Comparison of ENCODE assay signal across 1 cellular context in the genomic region with DNA sequence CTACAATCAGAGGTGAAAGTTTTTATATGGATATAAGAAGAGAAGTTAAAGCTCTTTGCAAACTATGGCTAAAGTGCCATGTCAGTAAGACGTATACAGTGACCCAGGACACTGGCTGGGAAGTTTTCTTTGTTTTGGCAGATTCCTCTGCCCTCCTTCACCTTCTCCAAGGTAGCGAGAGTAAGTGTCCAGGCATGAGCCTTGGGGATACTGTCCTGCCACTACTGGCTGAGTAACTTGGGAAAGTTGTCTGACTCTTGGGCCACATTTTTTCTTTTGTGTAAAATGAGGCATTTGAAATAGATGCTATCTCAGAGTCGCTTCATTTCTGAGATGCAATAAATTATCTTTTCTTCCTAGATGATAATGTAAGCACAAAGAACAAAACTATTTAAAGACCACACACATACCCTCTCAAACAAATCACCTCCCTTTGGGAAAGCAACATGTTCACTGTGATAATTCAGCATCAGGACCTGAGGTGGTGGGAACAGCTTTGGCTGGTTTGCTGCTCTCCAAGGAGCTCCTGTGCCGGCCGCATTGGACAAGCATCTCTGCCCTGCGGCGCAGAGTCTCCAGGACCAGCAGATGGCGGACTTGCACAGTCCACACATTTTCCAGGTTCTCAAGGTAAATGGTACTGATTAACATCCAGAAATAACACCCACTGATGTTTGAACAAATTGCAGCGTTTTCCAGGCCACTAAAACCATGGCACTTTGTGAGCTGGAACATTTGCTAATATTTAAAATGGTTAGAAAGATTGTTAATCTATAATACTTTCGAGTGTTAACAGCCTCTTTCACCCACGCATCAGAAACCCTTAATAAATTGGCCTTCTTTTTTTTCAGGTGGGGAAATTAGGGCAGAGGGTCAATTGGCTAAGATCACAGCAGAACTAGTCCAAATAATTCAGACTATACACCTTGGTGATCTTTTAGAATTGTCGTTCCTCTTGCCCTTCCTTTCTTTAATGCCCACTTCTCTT.
TF ChIP-seq lines count a peak whose summit lies in the region.

No MANE protein-coding gene starts in this region.

TF ChIP-seq in HepG2, 621 proteins besides CTCF, POLR2A, EP300 and RAD21 (continued from another document and continues in another):
- peak; percentile 55; the same call in 1 of the 2 replicates for TF ChIP-seq GATAD2A (CRISPR knock-in tag; IDR thresholded peaks at IDR 0.05)
- TF ChIP-seq REL (CRISPR knock-in tag; conservative IDR thresholded peaks at IDR 0.05): no peak
- TF ChIP-seq, protein P1, sequence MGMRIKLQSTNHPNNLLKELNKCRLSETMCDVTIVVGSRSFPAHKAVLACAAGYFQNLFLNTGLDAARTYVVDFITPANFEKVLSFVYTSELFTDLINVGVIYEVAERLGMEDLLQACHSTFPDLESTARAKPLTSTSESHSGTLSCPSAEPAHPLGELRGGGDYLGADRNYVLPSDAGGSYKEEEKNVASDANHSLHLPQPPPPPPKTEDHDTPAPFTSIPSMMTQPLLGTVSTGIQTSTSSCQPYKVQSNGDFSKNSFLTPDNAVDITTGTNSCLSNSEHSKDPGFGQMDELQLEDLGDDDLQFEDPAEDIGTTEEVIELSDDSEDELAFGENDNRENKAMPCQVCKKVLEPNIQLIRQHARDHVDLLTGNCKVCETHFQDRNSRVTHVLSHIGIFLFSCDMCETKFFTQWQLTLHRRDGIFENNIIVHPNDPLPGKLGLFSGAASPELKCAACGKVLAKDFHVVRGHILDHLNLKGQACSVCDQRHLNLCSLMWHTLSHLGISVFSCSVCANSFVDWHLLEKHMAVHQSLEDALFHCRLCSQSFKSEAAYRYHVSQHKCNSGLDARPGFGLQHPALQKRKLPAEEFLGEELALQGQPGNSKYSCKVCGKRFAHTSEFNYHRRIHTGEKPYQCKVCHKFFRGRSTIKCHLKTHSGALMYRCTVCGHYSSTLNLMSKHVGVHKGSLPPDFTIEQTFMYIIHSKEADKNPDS (CRISPR knock-in tag; IDR thresholded peaks at IDR 0.05): no peak
- no peak for TF ChIP-seq PHF21A (CRISPR knock-in tag; IDR thresholded peaks at IDR 0.05)
- no peak; the same call in 1 of the 2 replicates for TF ChIP-seq SP4 (CRISPR knock-in tag; IDR thresholded peaks at IDR 0.05)
- no peak for TF ChIP-seq JUNB (CRISPR knock-in tag; IDR thresholded peaks at IDR 0.05; ENCODE audit: borderline replicate concordance)
- TF ChIP-seq KAT7 (CRISPR knock-in tag; IDR thresholded peaks at IDR 0.05; ENCODE audit: borderline replicate concordance): no peak; the same call in 1 of the 2 replicates
- TF ChIP-seq TMF1 (CRISPR knock-in tag; IDR thresholded peaks at IDR 0.05; ENCODE audit: low read depth): no peak
- no peak for TF ChIP-seq RBM39 (IDR thresholded peaks at IDR 0.05; ENCODE audit: low read depth, low read length, poor library complexity, severe bottlenecking)
- no peak for TF ChIP-seq MYC (CRISPR knock-in tag; IDR thresholded peaks at IDR 0.05; ENCODE audit: borderline replicate concordance)
- TF ChIP-seq SP1 (IDR thresholded peaks at IDR 0.05): no peak
- 0 out of 2 replicates have a peak, but pooled peaks have one; percentile 23 for TF ChIP-seq SP1 (CRISPR knock-in tag; IDR thresholded peaks at IDR 0.05)
- no peak for TF ChIP-seq ARNT (IDR thresholded peaks at IDR 0.05)
- TF ChIP-seq U2AF1 (optimal IDR thresholded peaks at IDR 0.05; ENCODE audit: low read depth, low read length): no peak
- TF ChIP-seq, protein P2, sequence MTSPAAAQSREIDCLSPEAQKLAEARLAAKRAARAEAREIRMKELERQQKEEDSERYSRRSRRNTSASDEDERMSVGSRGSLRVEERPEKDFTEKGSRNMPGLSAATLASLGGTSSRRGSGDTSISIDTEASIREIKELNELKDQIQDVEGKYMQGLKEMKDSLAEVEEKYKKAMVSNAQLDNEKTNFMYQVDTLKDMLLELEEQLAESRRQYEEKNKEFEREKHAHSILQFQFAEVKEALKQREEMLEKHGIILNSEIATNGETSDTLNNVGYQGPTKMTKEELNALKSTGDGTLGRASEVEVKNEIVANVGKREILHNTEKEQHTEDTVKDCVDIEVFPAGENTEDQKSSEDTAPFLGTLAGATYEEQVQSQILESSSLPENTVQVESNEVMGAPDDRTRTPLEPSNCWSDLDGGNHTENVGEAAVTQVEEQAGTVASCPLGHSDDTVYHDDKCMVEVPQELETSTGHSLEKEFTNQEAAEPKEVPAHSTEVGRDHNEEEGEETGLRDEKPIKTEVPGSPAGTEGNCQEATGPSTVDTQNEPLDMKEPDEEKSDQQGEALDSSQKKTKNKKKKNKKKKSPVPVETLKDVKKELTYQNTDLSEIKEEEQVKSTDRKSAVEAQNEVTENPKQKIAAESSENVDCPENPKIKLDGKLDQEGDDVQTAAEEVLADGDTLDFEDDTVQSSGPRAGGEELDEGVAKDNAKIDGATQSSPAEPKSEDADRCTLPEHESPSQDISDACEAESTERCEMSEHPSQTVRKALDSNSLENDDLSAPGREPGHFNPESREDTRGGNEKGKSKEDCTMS (CRISPR knock-in tag; conservative IDR thresholded peaks at IDR 0.05): no peak
- no peak for TF ChIP-seq GABPA (IDR thresholded peaks at IDR 0.05; ENCODE audit: low read depth, low read length)
- no peak for TF ChIP-seq GABPA (CRISPR knock-in tag; IDR thresholded peaks at IDR 0.05; ENCODE audit: low read depth)
- TF ChIP-seq HOXA5 (CRISPR knock-in tag; IDR thresholded peaks at IDR 0.05): no peak
- no peak for TF ChIP-seq SMARCC2 (IDR thresholded peaks at IDR 0.05)
- no peak for TF ChIP-seq FLYWCH1 (CRISPR knock-in tag; IDR thresholded peaks at IDR 0.05)
- TF ChIP-seq CAMTA2 (CRISPR knock-in tag; IDR thresholded peaks at IDR 0.05; ENCODE audit: borderline replicate concordance): 0 out of 2 replicates have a peak, but pooled peaks have one; percentile 7
- TF ChIP-seq ZNF121 (CRISPR knock-in tag; IDR thresholded peaks at IDR 0.05): no peak
- no peak for TF ChIP-seq GLI4 (CRISPR knock-in tag; IDR thresholded peaks at IDR 0.05; ENCODE audit: borderline replicate concordance)
- TF ChIP-seq YEATS4 (CRISPR knock-in tag; IDR thresholded peaks at IDR 0.05; ENCODE audit: borderline replicate concordance): no peak
- no peak for TF ChIP-seq JDP2 (CRISPR knock-in tag; IDR thresholded peaks at IDR 0.05; ENCODE audit: borderline replicate concordance)
- TF ChIP-seq ESRRA (CRISPR knock-in tag; IDR thresholded peaks at IDR 0.05; ENCODE audit: low read depth): no peak
- no peak for TF ChIP-seq ZNF382 (CRISPR knock-in tag; IDR thresholded peaks at IDR 0.05; ENCODE audit: borderline replicate concordance)
- TF ChIP-seq ZMAT3 (CRISPR knock-in tag; conservative IDR thresholded peaks at IDR 0.05): no peak; the same call in 1 of the 2 replicates
- no peak for TF ChIP-seq RARA (CRISPR knock-in tag; IDR thresholded peaks at IDR 0.05)
- no peak; the same call in 1 of the 2 replicates for TF ChIP-seq ZMYM2 (CRISPR knock-in tag; IDR thresholded peaks at IDR 0.05)
- TF ChIP-seq ZNF367 (CRISPR knock-in tag; IDR thresholded peaks at IDR 0.05; ENCODE audit: borderline replicate concordance): no peak
- TF ChIP-seq ZNF354B (CRISPR knock-in tag; IDR thresholded peaks at IDR 0.05): no peak
- TF ChIP-seq, protein P3, sequence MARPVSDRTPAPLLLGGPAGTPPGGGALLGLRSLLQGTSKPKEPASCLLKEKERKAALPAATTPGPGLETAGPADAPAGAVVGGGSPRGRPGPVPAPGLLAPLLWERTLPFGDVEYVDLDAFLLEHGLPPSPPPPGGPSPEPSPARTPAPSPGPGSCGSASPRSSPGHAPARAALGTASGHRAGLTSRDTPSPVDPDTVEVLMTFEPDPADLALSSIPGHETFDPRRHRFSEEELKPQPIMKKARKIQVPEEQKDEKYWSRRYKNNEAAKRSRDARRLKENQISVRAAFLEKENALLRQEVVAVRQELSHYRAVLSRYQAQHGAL (CRISPR knock-in tag; IDR thresholded peaks at IDR 0.05; ENCODE audit: not compliant biosample characterization): no peak
- TF ChIP-seq, protein P4, sequence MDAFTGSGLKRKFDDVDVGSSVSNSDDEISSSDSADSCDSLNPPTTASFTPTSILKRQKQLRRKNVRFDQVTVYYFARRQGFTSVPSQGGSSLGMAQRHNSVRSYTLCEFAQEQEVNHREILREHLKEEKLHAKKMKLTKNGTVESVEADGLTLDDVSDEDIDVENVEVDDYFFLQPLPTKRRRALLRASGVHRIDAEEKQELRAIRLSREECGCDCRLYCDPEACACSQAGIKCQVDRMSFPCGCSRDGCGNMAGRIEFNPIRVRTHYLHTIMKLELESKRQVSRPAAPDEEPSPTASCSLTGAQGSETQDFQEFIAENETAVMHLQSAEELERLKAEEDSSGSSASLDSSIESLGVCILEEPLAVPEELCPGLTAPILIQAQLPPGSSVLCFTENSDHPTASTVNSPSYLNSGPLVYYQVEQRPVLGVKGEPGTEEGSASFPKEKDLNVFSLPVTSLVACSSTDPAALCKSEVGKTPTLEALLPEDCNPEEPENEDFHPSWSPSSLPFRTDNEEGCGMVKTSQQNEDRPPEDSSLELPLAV (CRISPR knock-in tag; conservative IDR thresholded peaks at IDR 0.05; ENCODE audit: low read depth): no peak
- TF ChIP-seq, protein P5, sequence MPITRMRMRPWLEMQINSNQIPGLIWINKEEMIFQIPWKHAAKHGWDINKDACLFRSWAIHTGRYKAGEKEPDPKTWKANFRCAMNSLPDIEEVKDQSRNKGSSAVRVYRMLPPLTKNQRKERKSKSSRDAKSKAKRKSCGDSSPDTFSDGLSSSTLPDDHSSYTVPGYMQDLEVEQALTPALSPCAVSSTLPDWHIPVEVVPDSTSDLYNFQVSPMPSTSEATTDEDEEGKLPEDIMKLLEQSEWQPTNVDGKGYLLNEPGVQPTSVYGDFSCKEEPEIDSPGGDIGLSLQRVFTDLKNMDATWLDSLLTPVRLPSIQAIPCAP (CRISPR knock-in tag; IDR thresholded peaks at IDR 0.05; ENCODE audit: low read depth): no peak
- TF ChIP-seq, protein P6, sequence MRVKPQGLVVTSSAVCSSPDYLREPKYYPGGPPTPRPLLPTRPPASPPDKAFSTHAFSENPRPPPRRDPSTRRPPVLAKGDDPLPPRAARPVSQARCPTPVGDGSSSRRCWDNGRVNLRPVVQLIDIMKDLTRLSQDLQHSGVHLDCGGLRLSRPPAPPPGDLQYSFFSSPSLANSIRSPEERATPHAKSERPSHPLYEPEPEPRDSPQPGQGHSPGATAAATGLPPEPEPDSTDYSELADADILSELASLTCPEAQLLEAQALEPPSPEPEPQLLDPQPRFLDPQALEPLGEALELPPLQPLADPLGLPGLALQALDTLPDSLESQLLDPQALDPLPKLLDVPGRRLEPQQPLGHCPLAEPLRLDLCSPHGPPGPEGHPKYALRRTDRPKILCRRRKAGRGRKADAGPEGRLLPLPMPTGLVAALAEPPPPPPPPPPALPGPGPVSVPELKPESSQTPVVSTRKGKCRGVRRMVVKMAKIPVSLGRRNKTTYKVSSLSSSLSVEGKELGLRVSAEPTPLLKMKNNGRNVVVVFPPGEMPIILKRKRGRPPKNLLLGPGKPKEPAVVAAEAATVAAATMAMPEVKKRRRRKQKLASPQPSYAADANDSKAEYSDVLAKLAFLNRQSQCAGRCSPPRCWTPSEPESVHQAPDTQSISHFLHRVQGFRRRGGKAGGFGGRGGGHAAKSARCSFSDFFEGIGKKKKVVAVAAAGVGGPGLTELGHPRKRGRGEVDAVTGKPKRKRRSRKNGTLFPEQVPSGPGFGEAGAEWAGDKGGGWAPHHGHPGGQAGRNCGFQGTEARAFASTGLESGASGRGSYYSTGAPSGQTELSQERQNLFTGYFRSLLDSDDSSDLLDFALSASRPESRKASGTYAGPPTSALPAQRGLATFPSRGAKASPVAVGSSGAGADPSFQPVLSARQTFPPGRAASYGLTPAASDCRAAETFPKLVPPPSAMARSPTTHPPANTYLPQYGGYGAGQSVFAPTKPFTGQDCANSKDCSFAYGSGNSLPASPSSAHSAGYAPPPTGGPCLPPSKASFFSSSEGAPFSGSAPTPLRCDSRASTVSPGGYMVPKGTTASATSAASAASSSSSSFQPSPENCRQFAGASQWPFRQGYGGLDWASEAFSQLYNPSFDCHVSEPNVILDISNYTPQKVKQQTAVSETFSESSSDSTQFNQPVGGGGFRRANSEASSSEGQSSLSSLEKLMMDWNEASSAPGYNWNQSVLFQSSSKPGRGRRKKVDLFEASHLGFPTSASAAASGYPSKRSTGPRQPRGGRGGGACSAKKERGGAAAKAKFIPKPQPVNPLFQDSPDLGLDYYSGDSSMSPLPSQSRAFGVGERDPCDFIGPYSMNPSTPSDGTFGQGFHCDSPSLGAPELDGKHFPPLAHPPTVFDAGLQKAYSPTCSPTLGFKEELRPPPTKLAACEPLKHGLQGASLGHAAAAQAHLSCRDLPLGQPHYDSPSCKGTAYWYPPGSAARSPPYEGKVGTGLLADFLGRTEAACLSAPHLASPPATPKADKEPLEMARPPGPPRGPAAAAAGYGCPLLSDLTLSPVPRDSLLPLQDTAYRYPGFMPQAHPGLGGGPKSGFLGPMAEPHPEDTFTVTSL (CRISPR knock-in tag; IDR thresholded peaks at IDR 0.05; ENCODE audit: borderline replicate concordance): no peak
- TF ChIP-seq, protein P7, sequence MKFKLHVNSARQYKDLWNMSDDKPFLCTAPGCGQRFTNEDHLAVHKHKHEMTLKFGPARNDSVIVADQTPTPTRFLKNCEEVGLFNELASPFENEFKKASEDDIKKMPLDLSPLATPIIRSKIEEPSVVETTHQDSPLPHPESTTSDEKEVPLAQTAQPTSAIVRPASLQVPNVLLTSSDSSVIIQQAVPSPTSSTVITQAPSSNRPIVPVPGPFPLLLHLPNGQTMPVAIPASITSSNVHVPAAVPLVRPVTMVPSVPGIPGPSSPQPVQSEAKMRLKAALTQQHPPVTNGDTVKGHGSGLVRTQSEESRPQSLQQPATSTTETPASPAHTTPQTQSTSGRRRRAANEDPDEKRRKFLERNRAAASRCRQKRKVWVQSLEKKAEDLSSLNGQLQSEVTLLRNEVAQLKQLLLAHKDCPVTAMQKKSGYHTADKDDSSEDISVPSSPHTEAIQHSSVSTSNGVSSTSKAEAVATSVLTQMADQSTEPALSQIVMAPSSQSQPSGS (CRISPR knock-in tag; IDR thresholded peaks at IDR 0.05): peak; percentile 49; the same call in 1 of the 2 replicates
- TF ChIP-seq ZNF20 (CRISPR knock-in tag; IDR thresholded peaks at IDR 0.05): no peak
- no peak for TF ChIP-seq MLLT10 (CRISPR knock-in tag; IDR thresholded peaks at IDR 0.05)
- TF ChIP-seq, protein P8, sequence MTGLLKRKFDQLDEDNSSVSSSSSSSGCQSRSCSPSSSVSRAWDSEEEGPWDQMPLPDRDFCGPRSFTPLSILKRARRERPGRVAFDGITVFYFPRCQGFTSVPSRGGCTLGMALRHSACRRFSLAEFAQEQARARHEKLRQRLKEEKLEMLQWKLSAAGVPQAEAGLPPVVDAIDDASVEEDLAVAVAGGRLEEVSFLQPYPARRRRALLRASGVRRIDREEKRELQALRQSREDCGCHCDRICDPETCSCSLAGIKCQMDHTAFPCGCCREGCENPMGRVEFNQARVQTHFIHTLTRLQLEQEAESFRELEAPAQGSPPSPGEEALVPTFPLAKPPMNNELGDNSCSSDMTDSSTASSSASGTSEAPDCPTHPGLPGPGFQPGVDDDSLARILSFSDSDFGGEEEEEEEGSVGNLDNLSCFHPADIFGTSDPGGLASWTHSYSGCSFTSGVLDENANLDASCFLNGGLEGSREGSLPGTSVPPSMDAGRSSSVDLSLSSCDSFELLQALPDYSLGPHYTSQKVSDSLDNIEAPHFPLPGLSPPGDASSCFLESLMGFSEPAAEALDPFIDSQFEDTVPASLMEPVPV (CRISPR knock-in tag; IDR thresholded peaks at IDR 0.05): no peak
- no peak for TF ChIP-seq SIN3B (IDR thresholded peaks at IDR 0.05; ENCODE audit: low read length)
- no peak for TF ChIP-seq CBX1 (IDR thresholded peaks at IDR 0.05; ENCODE audit: low read depth)
- TF ChIP-seq ZNF572 (CRISPR knock-in tag; IDR thresholded peaks at IDR 0.05): no peak
